ENCODE assay signal across 15 cellular contexts in genomic region chr4:55851885-55852284, GRCh38. TPM values are rescaled to one million over a fixed set of nuclear protein-coding genes. Genes with fewer than 3 reads are reported as not detected.
A peak's percentile ranks its signal among the peaks of the same experiment; 100 is the strongest.
DNase-seq lines count a peak whose midpoint lies in the region; ATAC-seq and TF ChIP-seq lines count a peak whose summit lies in the region.
"Had no signal": no experiment of that assay in that cellular context is flagged by ENCODE, and none has a peak within 500 bp of the region (broad histone marks: within the 10 kb centered on the region; RNA-seq: fewer than 3 reads in every experiment).

No MANE protein-coding gene starts in this region.

- CTCF ChIA-PET in Caco-2 (lab: Charles Lee), result no interaction called here

- BruUV-seq in Caco-2 (replicated peaks; lab: Mats Ljungman, UMichigan), result no TSS peak

- no peak for ATAC-seq in HG02884 (IDR thresholded peaks at IDR 0.05; ENCODE audit: unreplicated experiment)
- no peak for ATAC-seq in HG03095 (IDR thresholded peaks at IDR 0.05; ENCODE audit: unreplicated experiment)
- no peak for ATAC-seq in GM18517 (IDR thresholded peaks at IDR 0.05; ENCODE audit: unreplicated experiment)

- H3K4me3 Mint-ChIP-seq in Caco-2 (ENCODE audit: unreplicated experiment), result no peak overlapping the region

- no peaks in the 10 kb centered on the region for H3K36me3 ChIP-seq in Caco-2 (ENCODE audit: control insufficient read depth, insufficient read depth, low read length)
- H3K36me3 ChIP-seq: left lung had no signal

- no peak for TF ChIP-seq CTCF in Caco-2 (IDR thresholded peaks at IDR 0.05; ENCODE audit: insufficient read depth in 1 of 2, low read depth in 1 of 2, low read length in 1 of 2, severe bottlenecking in 1 of 2, unreplicated experiment in 1 of 2)

- DNase-seq in Caco-2 (peak; percentile 20 to 50), NCI-H460 (ENCODE audit: extremely low read depth, low read depth) (peak; percentile 76), mucosa of gallbladder (ENCODE audit: low spot score) (peak; percentile 35), NCI-H345 treated with DMSO at 0.1 percent for 48 hours (lab: John Stamatoyannopoulos, UW; ENCODE audit: unreplicated experiment) (no peak)
- peak; percentile 12 for DNase-seq in activated naive CD4-positive, alpha-beta T cell treated with anti-CD3 and anti-CD28 coated beads, Interleukin-2, amount 50 U/mL, for 16 hours
- DNase-seq: anterior cingulate cortex, left lung, NCI-H1436 treated with DMSO at 0.1 percent for 48 hours, NCI-H82 had no signal

- H3K4me1 ChIP-seq in Caco-2, result peaks cover 17% of the 10 kb centered on the region

- H3K9me3 Mint-ChIP-seq in Caco-2 (ENCODE audit: unreplicated experiment), result no peaks in the 10 kb centered on the region

- no peaks in the 10 kb centered on the region for H3K9me3 ChIP-seq in Caco-2
- H3K9me3 ChIP-seq: left lung had no signal

- H3K4me3 ChIP-seq in Caco-2 (ENCODE audit: low read depth, low read length), result no peak overlapping the region
- H3K4me3 ChIP-seq: left lung, SK-N-MC had no signal

- intact Hi-C loops in Caco-2 (cut with micrococcal nuclease; ENCODE audit: unreplicated experiment), result no loop called here

- no peaks in the 10 kb centered on the region for H3K27me3 Mint-ChIP-seq in Caco-2 (ENCODE audit: insufficient read depth, unreplicated experiment)

- H3K4me1 Mint-ChIP-seq in Caco-2 (ENCODE audit: low read depth, unreplicated experiment), result peaks cover 7% of the 10 kb centered on the region

- no peaks in the 10 kb centered on the region for H3K27me3 ChIP-seq in Caco-2 (replicated peaks; ENCODE audit: control insufficient read depth, insufficient read depth, low read length)
- H3K27me3 ChIP-seq: left lung had no signal

- POLR2A ChIA-PET in Caco-2 (lab: Charles Lee), result no interaction called here

- peaks cover 8% of the 10 kb centered on the region for H3K36me3 Mint-ChIP-seq in Caco-2 (ENCODE audit: insufficient read depth, unreplicated experiment)

- H3K27ac Mint-ChIP-seq in Caco-2 (ENCODE audit: unreplicated experiment), result no peak overlapping the region

RNA-seq across cellular contexts. Expression of gene EXOC1, which starts 1.6 kb away (rescaled TPM):
- total RNA-seq in Caco-2 (2022), result 19.9 and 22.0 TPM in 2 replicates
- 30.2 and 40.9 TPM in 2 replicates for total RNA-seq in NCI-H460 (2014; rRNA removed; shearing (Covaris generic))
- polyA plus RNA-seq in NCI-H460 (2014; cell fraction: nucleus; rRNA removed), result 40.9 and 56.3 TPM in 2 replicates
- total RNA-seq in mucosa of gallbladder, result 33.0 TPM

RNA-seq across cellular contexts. Expression of gene EXOC1L, which starts 32.3 kb away (rescaled TPM):
- total RNA-seq in Caco-2 (2022), result not detected in 2 replicates
- total RNA-seq in NCI-H460 (2014; rRNA removed; shearing (Covaris generic)), result not detected in 2 replicates
- polyA plus RNA-seq in NCI-H460 (2014; cell fraction: nucleus; rRNA removed), result not detected in 2 replicates
- total RNA-seq in mucosa of gallbladder, result not detected
- total RNA-seq: glomerular endothelial cell, left lung, osteoblast had no signal
